18 cellular contexts compared by ENCODE assay signal in the genomic region with DNA sequence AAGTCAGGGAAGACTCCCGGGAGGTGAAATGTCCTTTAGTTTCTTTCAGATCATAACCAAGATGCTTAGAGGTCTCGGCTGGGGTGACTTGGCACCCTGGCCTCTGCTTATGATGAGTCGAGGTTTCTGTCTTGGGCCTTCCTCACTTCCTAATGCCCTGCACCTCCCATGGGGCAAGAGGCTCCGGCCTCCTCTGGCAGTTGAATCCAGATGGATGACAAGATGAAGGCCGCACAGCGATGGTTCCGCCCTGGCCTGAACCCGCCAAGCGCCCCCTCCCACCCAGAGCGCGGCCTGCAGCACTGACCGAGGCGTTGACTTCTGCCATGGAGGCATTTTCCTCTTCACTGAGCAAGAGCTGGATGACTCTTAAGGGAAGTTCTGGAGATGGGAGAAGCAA. TPM values are rescaled to one million over a fixed set of nuclear protein-coding genes. Genes with fewer than 3 reads are reported as not detected.
"Had no signal": no experiment of that assay in that cellular context is flagged by ENCODE, and none has a peak within 500 bp of the region (broad histone marks: within the 10 kb centered on the region; RNA-seq: fewer than 3 reads in every experiment).

No MANE protein-coding gene starts in this region.

- ATAC-seq: activated CD8-positive, alpha-beta T cell treated with anti-CD3 and anti-CD28 coated beads, Interleukin-2, amount 10 ng/mL, durations not matched to agents 7 days and 5 days; body of pancreas; T-helper 17 cell; WTC11 had no signal

- H3K27ac ChIP-seq: ascending aorta, body of pancreas, KMS-11 had no signal

- H3K27me3 ChIP-seq: ascending aorta, body of pancreas had no signal

- H3K36me3 ChIP-seq: ascending aorta, MG63 had no signal

- H3K4me2 ChIP-seq: KMS-11 had no signal

- H3K4me3 ChIP-seq: ascending aorta, body of pancreas, MG63 had no signal

- DNase-seq: activated CD4-positive, alpha-beta T cell treated with anti-CD3 and anti-CD28 coated beads for 48 hours; activated CD4-positive, alpha-beta T cell treated with anti-CD3 and anti-CD28 coated beads, Interleukin-2, amount 50 U/mL, for 4 hours; activated CD4-positive, CD25-positive, alpha-beta regulatory T cell treated with anti-CD3 and anti-CD28 coated beads, Interleukin-2, amount 50 U/mL, for 72 hours; activated CD8-positive, alpha-beta memory T cell treated with anti-CD3 and anti-CD28 coated beads, Interleukin-2, amount 50 U/mL, for 48 hours; activated CD8-positive, alpha-beta T cell treated with anti-CD3 and anti-CD28 coated beads, Interleukin-2, amount 10 ng/mL, durations not matched to agents 7 days and 5 days; activated naive CD4-positive, alpha-beta T cell treated with anti-CD3 and anti-CD28 coated beads, Interleukin-2, amount 50 U/mL, for 16 hours; activated naive CD8-positive, alpha-beta T cell treated with anti-CD3 and anti-CD28 coated beads, Interleukin-2, amount 10 ng/mL, durations not matched to agents 7 days and 5 days; activated T-cell treated with anti-CD3 and anti-CD28 coated beads, Interleukin-2, amount 50 U/mL, for 1 hour; body of pancreas; MG63; MV-4-11; NK-92 treated with Interleukin-12 subunit alpha and Interleukin-12 subunit beta, amount 100 ng/mL, for 24 hours; SIG-M5; T-helper 17 cell; T-helper 9 cell had no signal

- H3K9me3 ChIP-seq: ascending aorta, body of pancreas, MG63 had no signal

- H3K4me1 ChIP-seq: ascending aorta had no signal

RNA-seq across cellular contexts. Expression of a gene that starts 59.7 kb away (rescaled TPM):
- total RNA-seq: ascending aorta, body of pancreas, T-helper 17 cell had no signal
